1 cellular context compared by ENCODE assay signal in the genomic region with DNA sequence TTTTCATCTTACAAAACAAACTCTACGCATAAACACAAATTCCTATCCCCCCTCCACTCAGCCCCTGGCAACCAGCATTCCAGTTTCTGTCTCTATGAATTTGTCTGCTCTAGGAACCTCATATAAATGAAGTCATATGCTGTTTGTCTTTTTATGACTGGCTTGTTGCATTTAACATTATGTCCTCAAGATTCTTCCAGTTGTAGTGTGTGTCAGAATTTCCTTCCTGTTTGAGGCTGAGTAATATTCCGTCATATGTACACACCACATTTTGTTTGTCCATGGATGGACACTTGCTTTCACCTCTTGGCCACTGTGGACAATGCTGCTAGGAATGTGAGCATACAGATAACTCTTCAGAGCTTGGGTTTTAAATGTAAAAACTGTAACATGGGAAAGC.
TF ChIP-seq lines count a peak whose summit lies in the region.

No MANE protein-coding gene starts in this region.

TF ChIP-seq in H1, 55 proteins besides CTCF, POLR2A, EP300 and RAD21 (continued from another document):
- TF ChIP-seq TBP (IDR thresholded peaks at IDR 0.05; ENCODE audit: low read depth, low read length) = no peak
- TF ChIP-seq NANOG (IDR thresholded peaks at IDR 0.05; ENCODE audit: insufficient read depth, low read depth, low read length, poor library complexity, severe bottlenecking) = no peak
- no peak for TF ChIP-seq SP2 (IDR thresholded peaks at IDR 0.05; ENCODE audit: low read length)
- TF ChIP-seq CHD7 (IDR thresholded peaks at IDR 0.05; ENCODE audit: insufficient replicate concordance, low read length) = no peak
TF ChIP-seq in H1: peak in this region for 0.
